25 cellular contexts compared by ENCODE assay signal in genomic region chr20:55424446-55424845, GRCh38.
A peak's percentile ranks its signal among the peaks of the same experiment; 100 is the strongest.
DNase-seq lines count a peak whose midpoint lies in the region; ATAC-seq, FAIRE-seq and TF ChIP-seq lines count a peak whose summit lies in the region.
"Had no signal": no experiment of that assay in that cellular context is flagged by ENCODE, and none has a peak within 500 bp of the region (broad histone marks: within the 10 kb centered on the region; RNA-seq: fewer than 3 reads in every experiment).

No MANE protein-coding gene starts in this region.

- BruUV-seq in HepG2 (replicated peaks; lab: Mats Ljungman, UMichigan), result no TSS peak

- CTCF ChIA-PET in HepG2 (lab: Yijun Ruan, JAX; ENCODE audit: low intra/inter-chr PET ratio, low total read pairs), result no interaction called here
- CTCF ChIA-PET in H1 (lab: Charles Lee; ENCODE audit: partially characterized antibody), result no interaction called here

- H3K27ac Mint-ChIP-seq in nephron, result peak overlapping the region; percentile 90 to 94 (median 90)
- H3K27ac Mint-ChIP-seq: CD14-positive monocyte; CD4-positive, alpha-beta T cell; CD8-positive, alpha-beta memory T cell had no signal

- 3% methylated on average over 3 of the region's 3 CpGs for WGBS in HepG2 (ENCODE audit: low lambda C conversion rate)
- 11% methylated on average over 3 of the region's 3 CpGs for WGBS in right lobe of liver (ENCODE audit: insufficient coverage, low coverage, low lambda C conversion rate, missing lambda C conversion rate)
- 65% methylated on average over 3 of the region's 3 CpGs; no CpG with 5 or more reads in 1 of the 2 experiments for WGBS in H1 (ENCODE audit: extremely low coverage in 1 of 2, insufficient coverage in 1 of 2, insufficient read length in 1 of 2, insufficient replicate concordance in 2 of 2, low coverage in 1 of 2, low lambda C conversion rate in 2 of 2, missing lambda C conversion rate in 1 of 2), 2 experiments

- no peaks in the 10 kb centered on the region for H3K36me3 Mint-ChIP-seq in nephron (ENCODE audit: low read depth)
- H3K36me3 Mint-ChIP-seq: CD14-positive monocyte; CD8-positive, alpha-beta memory T cell had no signal

- H3K27me3 Mint-ChIP-seq in nephron (ENCODE audit: low read depth), result no peaks in the 10 kb centered on the region
- H3K27me3 Mint-ChIP-seq: CD4-positive, alpha-beta T cell; CD8-positive, alpha-beta memory T cell had no signal

- H3K27me3 ChIP-seq in HepG2 (ENCODE audit: control insufficient read depth in 1 of 2, insufficient read depth in 2 of 2, low read length in 2 of 2) (no peaks in the 10 kb centered on the region), right lobe of liver (no peaks in the 10 kb centered on the region), H1 (replicated peaks in 1 of 4; ENCODE audit: control insufficient read depth in 3 of 4, extremely low read depth in 1 of 4, insufficient read depth in 3 of 4, low read length in 3 of 4) (no peaks in the 10 kb centered on the region), uterus (no peaks in the 10 kb centered on the region)
- H3K27me3 ChIP-seq: BE2C; BLaER1 treated with 17β-estradiol and CSF1 and Interleukin-3, amounts not matched to agents 10 nM and 100 nM had no signal

- H4K91ac ChIP-seq in H1 (replicated peaks; ENCODE audit: insufficient read length, low read length), result no peak overlapping the region

- POLR2A ChIA-PET in HepG2 (lab: Yijun Ruan, JAX), result no interaction called here
- POLR2A ChIA-PET in H1 (lab: Charles Lee; ENCODE audit: partially characterized antibody), result no interaction called here

- H3K9me3 ChIP-seq in HepG2 (ENCODE audit: low read length), result peaks cover 93% of the 10 kb centered on the region
- no peaks in the 10 kb centered on the region for H3K9me3 ChIP-seq in right lobe of liver
- peaks cover 0 to 4% of the 10 kb centered on the region in 2 experiments; a peak in 1 of 4 replicates for H3K9me3 ChIP-seq in H1 (ENCODE audit: insufficient read depth in 2 of 2, low read depth in 1 of 2, low read length in 1 of 2)
- no peaks in the 10 kb centered on the region for H3K9me3 ChIP-seq in uterus
- H3K9me3 ChIP-seq: A549; BE2C; BLaER1 treated with 17β-estradiol and CSF1 and Interleukin-3, amounts not matched to agents 10 nM and 100 nM had no signal

- TF ChIP-seq POLR2A in HepG2 (IDR thresholded peaks at IDR 0.05; ENCODE audit: insufficient read depth in 1 of 2, low read depth in 2 of 2, low read length in 2 of 2), result no peak
- TF ChIP-seq POLR2A in right lobe of liver (IDR thresholded peaks at IDR 0.05), result no peak
- no peak for TF ChIP-seq POLR2A in H1 (IDR thresholded peaks at IDR 0.05; ENCODE audit: control extremely low read depth in 1 of 2, low read depth in 2 of 2, low read length in 2 of 2)
- TF ChIP-seq POLR2A in uterus (IDR thresholded peaks at IDR 0.05), result no peak

- H3K23ac ChIP-seq in H1 (ENCODE audit: insufficient read length), result no peak overlapping the region

- H3K4me2 ChIP-seq in HepG2 (ENCODE audit: low read depth, low read length) (no peak overlapping the region), H1 (ENCODE audit: insufficient read depth in 1 of 2, low read depth in 2 of 2, low read length in 2 of 2) (0 out of 4 replicates have a peak overlapping the region, but pooled peaks of 1 of the 2 experiments have one; percentile 2)
- H3K4me2 ChIP-seq: A549; BLaER1 treated with 17β-estradiol and CSF1 and Interleukin-3, amounts not matched to agents 10 nM and 100 nM had no signal

- H3K4me1 ChIP-seq in HepG2 (ENCODE audit: insufficient read depth, low read length), result no peaks in the 10 kb centered on the region
- H3K4me1 ChIP-seq in right lobe of liver, result no peaks in the 10 kb centered on the region
- peaks cover 7 to 17% (median 14%) of the 10 kb centered on the region in 4 experiments; a peak in 6 of 7 replicates for H3K4me1 ChIP-seq in H1 (replicated peaks in 1 of 4; ENCODE audit: control insufficient read depth in 3 of 4, insufficient read depth in 4 of 4, low read length in 3 of 4)
- no peaks in the 10 kb centered on the region for H3K4me1 ChIP-seq in uterus
- H3K4me1 ChIP-seq: A549; BLaER1 treated with 17β-estradiol and CSF1 and Interleukin-3, amounts not matched to agents 10 nM and 100 nM had no signal

- H2AFZ ChIP-seq in HepG2 (ENCODE audit: low read length), result no peak overlapping the region
- H2AFZ ChIP-seq in H1 (ENCODE audit: low read length), result peak overlapping the region; percentile 42; the same call in 1 of the 2 replicates

- DNase-seq in HepG2 (ENCODE audit: low spot score) (no peak), right lobe of liver (no peak), H1 (ENCODE audit: low read depth in 1 of 2, low spot score in 2 of 2) (no peak), kidney tubule cell (ENCODE audit: low spot score) (no peak), uterus (no peak), GM19239 (ENCODE audit: insufficient read length, low spot score) (no peak)
- DNase-seq: 8988T; ACHN; AML-193; BE2C; CD4-positive, alpha-beta T cell; CD8-positive, alpha-beta memory T cell; DMS 273 treated with DMSO at 0.1 percent for 48 hours; DMS79; EL; GDM1; GOT3; H7 had no signal

- no peaks in the 10 kb centered on the region for H3K79me2 ChIP-seq in HepG2 (ENCODE audit: insufficient read depth, low read length)
- no peaks in the 10 kb centered on the region for H3K79me2 ChIP-seq in H1 (ENCODE audit: control insufficient read depth in 1 of 2, insufficient read depth in 2 of 2, low read length in 2 of 2)

- TF ChIP-seq CTCF in HepG2 (CRISPR knock-in tag; IDR thresholded peaks at IDR 0.05), result no peak
- TF ChIP-seq CTCF in right lobe of liver (IDR thresholded peaks at IDR 0.05), result no peak
- TF ChIP-seq CTCF in H1 (IDR thresholded peaks at IDR 0.05; ENCODE audit: control extremely low read depth in 1 of 3, insufficient read depth in 1 of 3, low read depth in 1 of 3, low read length in 3 of 3), result no peak
- no peak for TF ChIP-seq CTCF in nephron (IDR thresholded peaks at IDR 0.05; ENCODE audit: unreplicated experiment in 3 of 3)
- TF ChIP-seq CTCF in uterus (IDR thresholded peaks at IDR 0.05), result no peak

- peak overlapping the region; percentile 87; the same call in 1 of the 2 replicates for H2BK20ac ChIP-seq in H1 (ENCODE audit: low read length)

- H3K4ac ChIP-seq in H1 (replicated peaks; ENCODE audit: insufficient read length, low read depth, low read length), result peak overlapping the region; percentile 3

- H3K9ac ChIP-seq in HepG2 (ENCODE audit: insufficient read depth, low read depth, low read length) (no peak overlapping the region), H1 (replicated peaks in 1 of 4; ENCODE audit: extremely low read depth in 1 of 4, low read depth in 3 of 4, low read length in 3 of 4) (no peak overlapping the region)
- H3K9ac ChIP-seq: BLaER1 treated with 17β-estradiol and CSF1 and Interleukin-3, amounts not matched to agents 10 nM and 100 nM had no signal

- TF ChIP-seq EP300 in HepG2 (IDR thresholded peaks at IDR 0.05; ENCODE audit: low read depth in 2 of 2, low read length in 2 of 2) (no peak), HepG2 (CRISPR knock-in tag; IDR thresholded peaks at IDR 0.05; ENCODE audit: borderline replicate concordance) (no peak), H1 (IDR thresholded peaks at IDR 0.05; ENCODE audit: borderline replicate concordance in 1 of 2, low read depth in 2 of 2, low read length in 2 of 2) (no peak)

- 0 out of 2 replicates have a peak overlapping the region, but pooled peaks have one; percentile 41 for H2AK5ac ChIP-seq in H1 (ENCODE audit: low read depth, low read length)

- FAIRE-seq in HepG2 (lab: Jason Lieb, UNC) (no peak), H1 (lab: Jason Lieb, UNC) (no peak), GM19239 (lab: Jason Lieb, UNC) (no peak)
- FAIRE-seq: A549, D721Med, GM12878 had no signal

- peak overlapping the region; percentile 13 for H2BK12ac ChIP-seq in H1 (ENCODE audit: low read depth, low read length)

- no peak for ATAC-seq in HepG2
- ATAC-seq in right lobe of liver, result no peak
- ATAC-seq: A549, GM12878, HCT116 had no signal

- TF ChIP-seq RAD21 in HepG2 (CRISPR knock-in tag; IDR thresholded peaks at IDR 0.05) (no peak), H1 (IDR thresholded peaks at IDR 0.05 in 1 of 2, conservative IDR thresholded peaks at IDR 0.05 in 1 of 2; ENCODE audit: low read depth in 2 of 2, low read length in 2 of 2) (no peak)

- peaks cover 5% of the 10 kb centered on the region for H3K9me3 Mint-ChIP-seq in nephron

- H3K36me3 ChIP-seq in HepG2 (replicated peaks in 1 of 2; ENCODE audit: control insufficient read depth in 1 of 2, insufficient read depth in 2 of 2, low read length in 2 of 2) (no peaks in the 10 kb centered on the region), right lobe of liver (no peaks in the 10 kb centered on the region), H1 (ENCODE audit: control insufficient read depth in 2 of 4, insufficient read depth in 4 of 4, low read length in 3 of 4) (no peaks in the 10 kb centered on the region), uterus (no peaks in the 10 kb centered on the region)
- H3K36me3 ChIP-seq: BE2C; BLaER1 treated with 17β-estradiol and CSF1 and Interleukin-3, amounts not matched to agents 10 nM and 100 nM had no signal

- no peak overlapping the region for H3K4me3 Mint-ChIP-seq in nephron
- H3K4me3 Mint-ChIP-seq: CD14-positive monocyte; CD4-positive, alpha-beta T cell; CD8-positive, alpha-beta memory T cell had no signal

- intact Hi-C loops in HepG2 (cut with micrococcal nuclease; ENCODE audit: unreplicated experiment), result no loop called here
- intact Hi-C loops in right lobe of liver (cut with DNase I), result no loop called here
- intact Hi-C loops in uterus (cut with DNase I; ENCODE audit: low total_unique reads), result no loop called here

- in situ Hi-C loops in HepG2 (cut with HindIII; ENCODE audit: extremely low pct_ligation_motif_present, low pct_unique_long_range_greater_than_20kb), result no loop called here

- H2BK15ac ChIP-seq in H1 (ENCODE audit: low read length), result no peak overlapping the region

- H3K27ac ChIP-seq in HepG2 (ENCODE audit: extremely low read length, insufficient read depth, low read length) (no peak overlapping the region), right lobe of liver (no peak overlapping the region), H1 (ENCODE audit: low read depth, low read length) (no peak overlapping the region), uterus (peak overlapping the region in 1 of 2 donors; percentile 11)
- H3K27ac ChIP-seq: A549; BLaER1 treated with 17β-estradiol and CSF1 and Interleukin-3, amounts not matched to agents 10 nM and 100 nM had no signal

- H3K23me2 ChIP-seq in H1 (ENCODE audit: low read depth, low read length), result no peaks in the 10 kb centered on the region

- no peaks in the 10 kb centered on the region for H3K79me1 ChIP-seq in H1 (ENCODE audit: low read depth, low read length)

- H4K20me1 ChIP-seq in HepG2 (ENCODE audit: insufficient read depth, low read length), result no peaks in the 10 kb centered on the region
- no peaks in the 10 kb centered on the region for H4K20me1 ChIP-seq in H1 (replicated peaks in 1 of 2; ENCODE audit: control insufficient read depth in 1 of 2, insufficient read depth in 2 of 2, low read length in 2 of 2)
- H4K20me1 ChIP-seq: BLaER1 treated with 17β-estradiol and CSF1 and Interleukin-3, amounts not matched to agents 10 nM and 100 nM had no signal

- no peak overlapping the region for H4K5ac ChIP-seq in H1 (ENCODE audit: insufficient read length, low read depth, low read length)

- peak overlapping the region; percentile 53; the same call in 1 of the 2 replicates for H3K18ac ChIP-seq in H1 (ENCODE audit: extremely low read depth, low read length)

- H3K4me1 Mint-ChIP-seq in nephron, result peaks cover 21% of the 10 kb centered on the region
- H3K4me1 Mint-ChIP-seq: CD14-positive monocyte; CD8-positive, alpha-beta memory T cell had no signal

- peak overlapping the region; percentile 12; the same call in 1 of the 2 replicates for H2BK5ac ChIP-seq in H1 (ENCODE audit: low read depth, low read length)

- peak overlapping the region; percentile 35 for H2BK120ac ChIP-seq in H1 (replicated peaks; ENCODE audit: low read depth, low read length)

- no peak overlapping the region for H3K56ac ChIP-seq in H1 (replicated peaks; ENCODE audit: insufficient read length, low read depth, low read length)

- no peak overlapping the region for H4K8ac ChIP-seq in H1 (ENCODE audit: extremely low read depth, insufficient read depth, low read length)

- no peak overlapping the region for H3K14ac ChIP-seq in H1 (ENCODE audit: insufficient read length)

- no peak overlapping the region for H3K4me3 ChIP-seq in HepG2 (replicated peaks in 1 of 3; ENCODE audit: insufficient read depth in 1 of 3, low read depth in 2 of 3, low read length in 3 of 3)
- H3K4me3 ChIP-seq in right lobe of liver, result no peak overlapping the region
- H3K4me3 ChIP-seq in H1 (ENCODE audit: extremely low read depth in 1 of 4, insufficient read depth in 2 of 4, low read depth in 3 of 4, low read length in 4 of 4), result no peak overlapping the region
- H3K4me3 ChIP-seq in uterus, result no peak overlapping the region
- H3K4me3 ChIP-seq: A549; BLaER1 treated with 17β-estradiol and CSF1 and Interleukin-3, amounts not matched to agents 10 nM and 100 nM; GM12878 had no signal
